Comparison of ENCODE assay signal across 21 cellular contexts in genomic region chr2:172131713-172132555, GRCh38. TPM values are rescaled to one million over a fixed set of nuclear protein-coding genes. Genes with fewer than 3 reads are reported as not detected.
"Had no signal": no experiment of that assay in that cellular context is flagged by ENCODE, and none has a peak within 500 bp of the region (broad histone marks: within the 10 kb centered on the region; RNA-seq: fewer than 3 reads in every experiment).

No MANE protein-coding gene starts in this region.

- H3K27ac Mint-ChIP-seq: activated B cell treated with CpG ODN at 0.5 μM for 24 hours; activated CD4-positive, alpha-beta T cell treated with anti-CD3 and anti-CD28 coated beads, Interleukin-2, amount 10 ng/mL, durations not matched to agents 24 days and 14 days; activated CD8-positive, alpha-beta T cell treated with anti-CD3 and anti-CD28 coated beads, Interleukin-2, amount 10 ng/mL, durations not matched to agents 7 days and 5 days; activated naive CD8-positive, alpha-beta T cell; activated T-cell treated with anti-CD3 and anti-CD28 coated beads, Interleukin-2, amount 50 U/mL, for 72 hours; natural killer cell treated with Interleukin-12 subunit alpha and Interleukin-12 subunit beta and Interleukin-15 and Interleukin-18, amount 100 ng/mL, for 72 hours had no signal

- H3K4me1 ChIP-seq: foreskin keratinocyte, left ventricle myocardium inferior, psoas muscle, stomach had no signal

- H3K4me1 Mint-ChIP-seq: activated B cell treated with CpG ODN at 0.5 μM for 24 hours; activated CD4-positive, alpha-beta T cell treated with anti-CD3 and anti-CD28 coated beads, Interleukin-2, amount 10 ng/mL, durations not matched to agents 24 days and 14 days; brain had no signal

- H3K4me3 ChIP-seq: coronary artery, left ventricle myocardium inferior, psoas muscle, stomach, thoracic aorta had no signal

- DNase-seq: activated B cell treated with CpG ODN at 0.5 μM for 24 hours; activated CD4-positive, alpha-beta T cell treated with anti-CD3 and anti-CD28 coated beads, Interleukin-2, amount 10 ng/mL, durations not matched to agents 24 days and 14 days; activated CD8-positive, alpha-beta memory T cell treated with anti-CD3 and anti-CD28 coated beads, Interleukin-2, amount 50 U/mL, for 4 hours; activated CD8-positive, alpha-beta T cell treated with anti-CD3 and anti-CD28 coated beads, Interleukin-2, amount 10 ng/mL, durations not matched to agents 7 days and 5 days; activated gamma-delta T cell; activated T-cell treated with anti-CD3 and anti-CD28 coated beads, Interleukin-2, amount 50 U/mL, for 72 hours; central memory CD4-positive, alpha-beta T cell; effector CD8-positive, alpha-beta T cell; foreskin keratinocyte; left ventricle myocardium inferior; mesenchymal stem cell; psoas muscle; stomach; T-helper 2 cell had no signal

- H3K4me3 Mint-ChIP-seq: activated B cell treated with CpG ODN at 0.5 μM for 24 hours; activated CD4-positive, alpha-beta T cell treated with anti-CD3 and anti-CD28 coated beads, Interleukin-2, amount 10 ng/mL, durations not matched to agents 24 days and 14 days; activated CD8-positive, alpha-beta T cell treated with anti-CD3 and anti-CD28 coated beads, Interleukin-2, amount 10 ng/mL, durations not matched to agents 7 days and 5 days; activated naive CD8-positive, alpha-beta T cell; activated T-cell treated with anti-CD3 and anti-CD28 coated beads, Interleukin-2, amount 50 U/mL, for 72 hours; brain; natural killer cell treated with Interleukin-12 subunit alpha and Interleukin-12 subunit beta and Interleukin-15 and Interleukin-18, amount 100 ng/mL, for 72 hours had no signal

- H3K36me3 ChIP-seq: left ventricle myocardium inferior, stomach, thoracic aorta had no signal

- H3K9me3 ChIP-seq: psoas muscle, stomach, thoracic aorta had no signal

- ATAC-seq: activated CD8-positive, alpha-beta T cell treated with anti-CD3 and anti-CD28 coated beads, Interleukin-2, amount 10 ng/mL, durations not matched to agents 7 days and 5 days; activated T-cell treated with anti-CD3 and anti-CD28 coated beads, Interleukin-2, amount 50 U/mL, for 72 hours; foreskin keratinocyte; natural killer cell treated with Interleukin-12 subunit alpha and Interleukin-12 subunit beta and Interleukin-15 and Interleukin-18, amount 100 ng/mL, for 72 hours; psoas muscle; sciatic nerve had no signal

- H3K27me3 ChIP-seq: foreskin keratinocyte had no signal

- H3K27ac ChIP-seq: coronary artery, foreskin keratinocyte, left ventricle myocardium inferior, psoas muscle, stomach, thoracic aorta had no signal

- H3K36me3 Mint-ChIP-seq: brain; natural killer cell treated with Interleukin-12 subunit alpha and Interleukin-12 subunit beta and Interleukin-15 and Interleukin-18, amount 100 ng/mL, for 72 hours had no signal

- H3K9me3 Mint-ChIP-seq: activated CD4-positive, alpha-beta T cell treated with anti-CD3 and anti-CD28 coated beads, Interleukin-2, amount 10 ng/mL, durations not matched to agents 24 days and 14 days; natural killer cell treated with Interleukin-12 subunit alpha and Interleukin-12 subunit beta and Interleukin-15 and Interleukin-18, amount 100 ng/mL, for 72 hours had no signal

RNA-seq across cellular contexts. Expression of gene DLX2, which starts 29.2 kb away (rescaled TPM):
- total RNA-seq: activated CD8-positive, alpha-beta T cell treated with anti-CD3 and anti-CD28 coated beads, Interleukin-2, amount 10 ng/mL, durations not matched to agents 7 days and 5 days; left ventricle myocardium inferior; psoas muscle; stomach; ureter had no signal

RNA-seq across cellular contexts. Expression of gene DLX1, which starts 46.6 kb away (rescaled TPM):
- total RNA-seq: activated B cell treated with CpG ODN at 0.5 μM for 24 hours; activated CD4-positive, alpha-beta T cell treated with anti-CD3 and anti-CD28 coated beads, Interleukin-2, amount 10 ng/mL, durations not matched to agents 24 days and 14 days; activated CD8-positive, alpha-beta T cell treated with anti-CD3 and anti-CD28 coated beads, Interleukin-2, amount 10 ng/mL, durations not matched to agents 7 days and 5 days; left ventricle myocardium inferior; natural killer cell treated with Interleukin-12 subunit alpha and Interleukin-12 subunit beta and Interleukin-15 and Interleukin-18, amount 100 ng/mL, for 72 hours; ureter had no signal
